In genomic region chr3:21750831-21751391, GRCh38 we compare ENCODE assay signal across 8 cellular contexts. TPM values are rescaled to one million over a fixed set of nuclear protein-coding genes. Genes with fewer than 3 reads are reported as not detected.
DNase-seq lines count a peak whose midpoint lies in the region; ATAC-seq, FAIRE-seq and TF ChIP-seq lines count a peak whose summit lies in the region.

Gene ZNF385D (minus strand): TSS chr3:21751210. CDS start chr3:21750916, 294 bp downstream.

- H3K4me3 ChIP-seq in GM23338: peak within 1 kb of the TSS; percentile 82
- H3K4me3 ChIP-seq in astrocyte (ENCODE audit: insufficient read depth, low read depth, low read length): peak within 1 kb of the TSS; percentile 79
- H3K4me3 ChIP-seq in rectal smooth muscle tissue (ENCODE audit: low read length): peak within 1 kb of the TSS; percentile 25

- peak within 1 kb of the TSS; percentile 74 for H3K9ac ChIP-seq in astrocyte (ENCODE audit: low read length)
- no peak within 1 kb of the TSS for H3K9ac ChIP-seq in rectal smooth muscle tissue (ENCODE audit: low read length)

- H3K79me2 ChIP-seq in GM23338 (replicated peaks; ENCODE audit: insufficient read depth): 0 out of 2 replicates have a peak, but pooled peaks cover 5% of the 10 kb centered on the region
- H3K79me2 ChIP-seq in astrocyte (ENCODE audit: insufficient read depth, low read length): peaks cover 15% of the 10 kb centered on the region

- DNase-seq in GM23338 (ENCODE audit: low spot score) (peak; percentile 92), astrocyte (ENCODE audit: low read depth) (peak; percentile 83), hepatic stellate cell (ENCODE audit: low spot score) (peak; percentile 13), putamen (ENCODE audit: low spot score) (no peak), GM12892 (ENCODE audit: insufficient read length) (no peak), SKM-1 treated with dmso at 0.1 percent for 144 hours (lab: John Stamatoyannopoulos, UW; ENCODE audit: unreplicated experiment) (no peak)
- DNase-seq in stimulated activated CD4-positive, alpha-beta T cell treated with anti-CD3 and anti-CD28 coated beads, Interleukin-2, amount 100 ng/mL, for 24 hours: no peak

- H3K27me3 Mint-ChIP-seq in GM23338 (ENCODE audit: insufficient read depth, low read depth, poor library complexity) (peaks cover 2% of the 10 kb centered on the region), astrocyte (ENCODE audit: low read depth, unreplicated experiment) (no peaks in the 10 kb centered on the region)

- TF ChIP-seq CTCF in GM23338 (conservative IDR thresholded peaks at IDR 0.05; ENCODE audit: low read depth in 2 of 2) (no peak), astrocyte (IDR thresholded peaks at IDR 0.05; ENCODE audit: insufficient read depth, low read depth, low read length) (no peak)

- FAIRE-seq in astrocyte (lab: Jason Lieb, UNC) (no peak), GM12892 (lab: Jason Lieb, UNC) (no peak)

- H2AFZ ChIP-seq in GM23338: peak within 1 kb of the TSS; percentile 98
- peak within 1 kb of the TSS; percentile 92 for H2AFZ ChIP-seq in astrocyte (ENCODE audit: low read depth, low read length)

- no peak within 1 kb of the TSS for H3K27ac ChIP-seq in GM23338 (ENCODE audit: low read depth)
- H3K27ac ChIP-seq in astrocyte (ENCODE audit: low read depth, low read length): peak within 1 kb of the TSS; percentile 61
- H3K27ac ChIP-seq in rectal smooth muscle tissue (ENCODE audit: low read depth, low read length): peak within 1 kb of the TSS; percentile 37

- no peaks in the 10 kb centered on the region for H3F3A ChIP-seq in GM23338 (replicated peaks; ENCODE audit: low read depth)

- H3K4me1 ChIP-seq in GM23338 (ENCODE audit: insufficient read depth): peaks cover 17% of the 10 kb centered on the region
- H3K4me1 ChIP-seq in astrocyte (ENCODE audit: insufficient read depth, low read length): peaks cover 25% of the 10 kb centered on the region
- H3K4me1 ChIP-seq in rectal smooth muscle tissue (ENCODE audit: control insufficient read depth, insufficient read depth, low read length): no peaks in the 10 kb centered on the region

- no peak within 1 kb of the TSS; the same call in 1 of the 2 replicates for H3K27ac Mint-ChIP-seq in GM23338
- H3K27ac Mint-ChIP-seq in astrocyte (ENCODE audit: unreplicated experiment): peak within 1 kb of the TSS; percentile 77

- H3K4me2 ChIP-seq in GM23338: peak within 1 kb of the TSS; percentile 96
- peak within 1 kb of the TSS; percentile 92 for H3K4me2 ChIP-seq in astrocyte (ENCODE audit: low read length)

- peak; percentile 98 for ATAC-seq in GM23338

- no peaks in the 10 kb centered on the region for H3K36me3 Mint-ChIP-seq in GM23338 (ENCODE audit: low read depth)
- H3K36me3 Mint-ChIP-seq in astrocyte (ENCODE audit: low read depth, unreplicated experiment): no peaks in the 10 kb centered on the region

- H3K4me1 Mint-ChIP-seq in GM23338 (peaks cover 26% of the 10 kb centered on the region), astrocyte (ENCODE audit: low read depth, unreplicated experiment) (peaks cover 25% of the 10 kb centered on the region)

- H3K9me3 Mint-ChIP-seq in GM23338 (no peaks in the 10 kb centered on the region), astrocyte (ENCODE audit: unreplicated experiment) (no peaks in the 10 kb centered on the region)

- TF ChIP-seq POLR2A in GM12892 (IDR thresholded peaks at IDR 0.05; ENCODE audit: low read depth, low read length): no peak

- H3K27me3 ChIP-seq in GM23338 (ENCODE audit: insufficient read depth) (peaks cover 11% of the 10 kb centered on the region; the same call in 1 of the 2 replicates), astrocyte (ENCODE audit: insufficient read depth, low read length) (no peaks in the 10 kb centered on the region), rectal smooth muscle tissue (ENCODE audit: control insufficient read depth, insufficient read depth, low read length) (no peaks in the 10 kb centered on the region)

- H3K36me3 ChIP-seq in GM23338 (ENCODE audit: insufficient read depth) (no peaks in the 10 kb centered on the region), astrocyte (ENCODE audit: insufficient read depth, low read length) (no peaks in the 10 kb centered on the region), rectal smooth muscle tissue (ENCODE audit: control insufficient read depth, insufficient read depth, low read length) (no peaks in the 10 kb centered on the region)

- H4K20me1 ChIP-seq in GM23338 (replicated peaks; ENCODE audit: insufficient read depth) (no peaks in the 10 kb centered on the region), astrocyte (ENCODE audit: insufficient read depth, low read length) (no peaks in the 10 kb centered on the region)

- no peaks in the 10 kb centered on the region for H3K9me3 ChIP-seq in astrocyte (ENCODE audit: insufficient read depth, low read depth, low read length)

- no peaks in the 10 kb centered on the region for H3K9me2 ChIP-seq in GM23338 (ENCODE audit: insufficient read depth)

- H3K4me3 Mint-ChIP-seq in GM23338 (peak within 1 kb of the TSS; percentile 90), astrocyte (ENCODE audit: unreplicated experiment) (peak within 1 kb of the TSS; percentile 94)

TF ChIP-seq in GM23338, 12 proteins besides CTCF, POLR2A, EP300 and RAD21 (continues in another document):
- peak; percentile 73 for TF ChIP-seq POLR2AphosphoS5 (IDR thresholded peaks at IDR 0.05; ENCODE audit: low read depth)
- no peak for TF ChIP-seq STAT1 (IDR thresholded peaks at IDR 0.05; ENCODE audit: unreplicated experiment)
- TF ChIP-seq ZNF462 (CRISPR knock-in tag; IDR thresholded peaks at IDR 0.05): no peak
- TF ChIP-seq EZH2 (IDR thresholded peaks at IDR 0.05; ENCODE audit: low read depth, unreplicated experiment): no peak
- no peak for TF ChIP-seq ETS1 (IDR thresholded peaks at IDR 0.05)

RNA-seq across cellular contexts. Expression of gene ZNF385D, which starts in this region (rescaled TPM):
- total RNA-seq in GM23338 (2014; rRNA removed; shearing (Covaris generic)): 2.4 and 2.7 TPM in 2 replicates
- 9.7 and 12.3 TPM in 2 replicates for polyA plus RNA-seq in GM23338 (2016; fragmentation: Nextera tagmentation; extraction: Ambion mirVana)
- 7.8 and 8.0 TPM in 2 replicates for total RNA-seq in astrocyte
- not detected for polyA plus RNA-seq in GM12892 (2012; ENCODE audit: missing spikeins)

Comparison
In these comparisons a context has a peak if more than half of its experiments do, and no peak if none do; other contexts are left out.
1. DNase-seq: peak in GM23338 (single experiment), astrocyte (single experiment) and hepatic stellate cell (single experiment); none in putamen (single experiment), GM12892 (single experiment), SKM-1 treated with dmso at 0.1 percent for 144 hours (single experiment) and stimulated activated CD4-positive, alpha-beta T cell treated with anti-CD3 and anti-CD28 coated beads, Interleukin-2, amount 100 ng/mL, for 24 hours (0 of 2).
2. H3K4me3 ChIP-seq: peak in every context shown above with its lines; median percentile 82 in GM23338; 79 in astrocyte; 25 in rectal smooth muscle tissue.